Comparison of ENCODE assay signal across 1 cellular context in genomic region chr12:13095266-13095995, GRCh38.
TF ChIP-seq lines count a peak whose summit lies in the region.

No MANE protein-coding gene starts in this region.

TF ChIP-seq in SK-N-SH treated with all-trans-retinoic acid at 6 μM for 48 hours, 23 proteins besides CTCF, POLR2A, EP300 and RAD21 (continued from another document):
- TF ChIP-seq PATZ1 (CRISPR knock-in tag; IDR thresholded peaks at IDR 0.05; ENCODE audit: borderline replicate concordance): no peak
